In genomic region chr7:97928844-97929243, GRCh38 we compare ENCODE assay signal across 7 cellular contexts. TPM values are rescaled to one million over a fixed set of nuclear protein-coding genes. Genes with fewer than 3 reads are reported as not detected.
DNase-seq lines count a peak whose midpoint lies in the region; TF ChIP-seq lines count a peak whose summit lies in the region.
"Not testable (repeated sequence)": the region's sequence is repeated elsewhere in the genome, so short reads cannot be mapped to it uniquely, and the experiment has no call there.

No MANE protein-coding gene starts in this region.

- intact Hi-C loops in Caco-2 (cut with micrococcal nuclease; ENCODE audit: unreplicated experiment), result loop anchor here (5.0 kb wide), 2 partner anchors 57 to 83 kb away; partner anchors contain the start of gene ASNS
- intact Hi-C loops in activated T-helper 2 cell treated with anti-CD3 and anti-CD28 coated beads, Interferon-gamma antibody, Interleukin-2, Interleukin-4, amounts not matched to agents 10 μg/mL and 5 μg/mL and 100 μg/mL, durations not matched to agents 14 hours and 24 hours and 36 hours (cut with micrococcal nuclease), result loop anchor here (2.0 kb wide), 1 partner anchor 56 kb away; the partner anchor contains the start of gene ASNS
- intact Hi-C loops in MCF 10A (cut with micrococcal nuclease), result not testable (repeated sequence)

- H3K27me3 Mint-ChIP-seq in Caco-2 (ENCODE audit: insufficient read depth, unreplicated experiment) (peaks cover 26% of the 10 kb centered on the region), osteocyte (ENCODE audit: unreplicated experiment) (peaks cover 22% of the 10 kb centered on the region)
- not testable (repeated sequence) for H3K27me3 Mint-ChIP-seq in activated CD4-positive, alpha-beta T cell treated with anti-CD3 and anti-CD28 coated beads, Interleukin-2, amount 10 ng/mL, durations not matched to agents 7 days and 5 days; activated T-helper 2 cell treated with anti-CD3 and anti-CD28 coated beads, Interferon-gamma antibody, Interleukin-2, Interleukin-4, amounts not matched to agents 10 μg/mL and 5 μg/mL and 100 μg/mL, durations not matched to agents 14 hours and 24 hours and 36 hours (ENCODE audit: low read depth); MCF 10A (ENCODE audit: insufficient read depth, unreplicated experiment)

- not testable (repeated sequence) for H3K27me3 ChIP-seq in Caco-2 (replicated peaks; ENCODE audit: control insufficient read depth, insufficient read depth, low read length); SJCRH30

- H3K4me1 Mint-ChIP-seq in Caco-2 (ENCODE audit: low read depth, unreplicated experiment); activated CD4-positive, alpha-beta T cell treated with anti-CD3 and anti-CD28 coated beads, Interleukin-2, amount 10 ng/mL, durations not matched to agents 7 days and 5 days; activated T-helper 2 cell treated with anti-CD3 and anti-CD28 coated beads, Interferon-gamma antibody, Interleukin-2, Interleukin-4, amounts not matched to agents 10 μg/mL and 5 μg/mL and 100 μg/mL, durations not matched to agents 14 hours and 24 hours and 36 hours (ENCODE audit: low read depth); MCF 10A (ENCODE audit: insufficient read depth, unreplicated experiment); osteocyte (ENCODE audit: unreplicated experiment): not testable (repeated sequence)

- H3K4me1 ChIP-seq in Caco-2, SJCRH30: not testable (repeated sequence)

- not testable (repeated sequence) for H3K4me3 ChIP-seq in Caco-2 (ENCODE audit: low read depth, low read length); SJCRH30

- H3K4me3 Mint-ChIP-seq in Caco-2 (ENCODE audit: unreplicated experiment) (peak overlapping the region; percentile 64), MCF 10A (ENCODE audit: unreplicated experiment) (peak overlapping the region; percentile 50), osteocyte (ENCODE audit: unreplicated experiment) (peak overlapping the region; percentile 70)
- peak overlapping the region; percentile 52 for H3K4me3 Mint-ChIP-seq in activated CD4-positive, alpha-beta T cell treated with anti-CD3 and anti-CD28 coated beads, Interleukin-2, amount 10 ng/mL, durations not matched to agents 7 days and 5 days
- H3K4me3 Mint-ChIP-seq in activated T-helper 2 cell treated with anti-CD3 and anti-CD28 coated beads, Interferon-gamma antibody, Interleukin-2, Interleukin-4, amounts not matched to agents 10 μg/mL and 5 μg/mL and 100 μg/mL, durations not matched to agents 14 hours and 24 hours and 36 hours (ENCODE audit: low read depth), result peak overlapping the region; percentile 60

- not testable (repeated sequence) for BruUV-seq in Caco-2 (replicated peaks; lab: Mats Ljungman, UMichigan); MCF 10A (replicated peaks; lab: Mats Ljungman, UMichigan)

- TF ChIP-seq CTCF in Caco-2 (IDR thresholded peaks at IDR 0.05; ENCODE audit: insufficient read depth in 1 of 2, low read depth in 1 of 2, low read length in 1 of 2, severe bottlenecking in 1 of 2, unreplicated experiment in 1 of 2); MCF 10A (IDR thresholded peaks at IDR 0.05; ENCODE audit: unreplicated experiment); osteocyte (IDR thresholded peaks at IDR 0.05): not testable (repeated sequence)

- not testable (repeated sequence) for H3K9me3 Mint-ChIP-seq in Caco-2 (ENCODE audit: unreplicated experiment); activated CD4-positive, alpha-beta T cell treated with anti-CD3 and anti-CD28 coated beads, Interleukin-2, amount 10 ng/mL, durations not matched to agents 7 days and 5 days; activated T-helper 2 cell treated with anti-CD3 and anti-CD28 coated beads, Interferon-gamma antibody, Interleukin-2, Interleukin-4, amounts not matched to agents 10 μg/mL and 5 μg/mL and 100 μg/mL, durations not matched to agents 14 hours and 24 hours and 36 hours; MCF 10A (ENCODE audit: unreplicated experiment); osteocyte (ENCODE audit: unreplicated experiment)

- not testable (repeated sequence) for H3K36me3 Mint-ChIP-seq in Caco-2 (ENCODE audit: insufficient read depth, unreplicated experiment); activated CD4-positive, alpha-beta T cell treated with anti-CD3 and anti-CD28 coated beads, Interleukin-2, amount 10 ng/mL, durations not matched to agents 7 days and 5 days (ENCODE audit: low read depth); activated T-helper 2 cell treated with anti-CD3 and anti-CD28 coated beads, Interferon-gamma antibody, Interleukin-2, Interleukin-4, amounts not matched to agents 10 μg/mL and 5 μg/mL and 100 μg/mL, durations not matched to agents 14 hours and 24 hours and 36 hours (ENCODE audit: low read depth); MCF 10A (ENCODE audit: insufficient read depth, unreplicated experiment); osteocyte (ENCODE audit: unreplicated experiment)

- POLR2A ChIA-PET in Caco-2 (lab: Charles Lee); activated CD4-positive, alpha-beta T cell treated with anti-CD3 and anti-CD28 coated beads, Interleukin-2, amount 10 ng/mL, durations not matched to agents 7 days and 5 days (lab: Charles Lee); MCF 10A (lab: Yijun Ruan, JAX): not testable (repeated sequence)

- H3K27ac ChIP-seq in SJCRH30, result not testable (repeated sequence)

- not testable (repeated sequence) for DNase-seq in Caco-2; activated CD4-positive, alpha-beta T cell treated with anti-CD3 and anti-CD28 coated beads, Interleukin-2, amount 10 ng/mL, durations not matched to agents 7 days and 5 days; activated T-helper 2 cell treated with anti-CD3 and anti-CD28 coated beads, Interferon-gamma antibody, Interleukin-2, Interleukin-4, amounts not matched to agents 10 μg/mL and 5 μg/mL and 100 μg/mL, durations not matched to agents 14 hours and 24 hours and 36 hours (ENCODE audit: low spot score); MCF 10A (ENCODE audit: unreplicated experiment); osteocyte (ENCODE audit: extremely low spot score, unreplicated experiment)
- DNase-seq in SJCRH30, result peak; percentile 68 to 69
- DNase-seq in myocyte (ENCODE audit: low read depth), result peak; percentile 28

- H3K27ac Mint-ChIP-seq in Caco-2 (ENCODE audit: unreplicated experiment); activated CD4-positive, alpha-beta T cell treated with anti-CD3 and anti-CD28 coated beads, Interleukin-2, amount 10 ng/mL, durations not matched to agents 7 days and 5 days; activated T-helper 2 cell treated with anti-CD3 and anti-CD28 coated beads, Interferon-gamma antibody, Interleukin-2, Interleukin-4, amounts not matched to agents 10 μg/mL and 5 μg/mL and 100 μg/mL, durations not matched to agents 14 hours and 24 hours and 36 hours; MCF 10A (ENCODE audit: low read depth, unreplicated experiment); osteocyte (ENCODE audit: unreplicated experiment): not testable (repeated sequence)

- H3K9me3 ChIP-seq in Caco-2; SJCRH30 (replicated peaks): not testable (repeated sequence)

- CTCF ChIA-PET in Caco-2 (lab: Charles Lee); activated CD4-positive, alpha-beta T cell treated with anti-CD3 and anti-CD28 coated beads, Interleukin-2, amount 10 ng/mL, durations not matched to agents 7 days and 5 days (lab: Charles Lee): not testable (repeated sequence)
- CTCF ChIA-PET in MCF 10A (lab: Yijun Ruan, JAX), result interaction anchor here (1.3 kb wide), 1 partner anchor 44 kb away, joined by 3 read pairs; no protein-coding TSS in a partner anchor

- H3K36me3 ChIP-seq in Caco-2 (ENCODE audit: control insufficient read depth, insufficient read depth, low read length); SJCRH30: not testable (repeated sequence)

RNA-seq across cellular contexts. Expression of gene ASNS, which starts 56.6 kb away (rescaled TPM):
- 295 and 374 TPM in 2 replicates for total RNA-seq in Caco-2 (2022)
- total RNA-seq in SJCRH30 (2014; rRNA removed; shearing (Covaris generic)), result 14.9 and 19.8 TPM in 2 replicates
- 10 to 100 TPM; 40.6 to 46.5 TPM for total RNA-seq in activated CD4-positive, alpha-beta T cell treated with anti-CD3 and anti-CD28 coated beads, Interleukin-2, amount 10 ng/mL, durations not matched to agents 7 days and 5 days
- 63.4 and 64.5 TPM in 2 replicates for total RNA-seq in activated T-helper 2 cell treated with anti-CD3 and anti-CD28 coated beads, Interferon-gamma antibody, Interleukin-2, Interleukin-4, amounts not matched to agents 10 μg/mL and 5 μg/mL and 100 μg/mL, durations not matched to agents 14 hours and 24 hours and 36 hours
- total RNA-seq in MCF 10A (2022), result 191 and 303 TPM in 2 replicates
- total RNA-seq in myocyte, result 23.4 and 34.8 TPM in 2 replicates
- polyA plus RNA-seq in myocyte (2012), result 189 TPM
- total RNA-seq in osteocyte, result 137 and 156 TPM in 2 replicates
